Comparison of ENCODE assay signal across 29 cellular contexts in the genomic region with DNA sequence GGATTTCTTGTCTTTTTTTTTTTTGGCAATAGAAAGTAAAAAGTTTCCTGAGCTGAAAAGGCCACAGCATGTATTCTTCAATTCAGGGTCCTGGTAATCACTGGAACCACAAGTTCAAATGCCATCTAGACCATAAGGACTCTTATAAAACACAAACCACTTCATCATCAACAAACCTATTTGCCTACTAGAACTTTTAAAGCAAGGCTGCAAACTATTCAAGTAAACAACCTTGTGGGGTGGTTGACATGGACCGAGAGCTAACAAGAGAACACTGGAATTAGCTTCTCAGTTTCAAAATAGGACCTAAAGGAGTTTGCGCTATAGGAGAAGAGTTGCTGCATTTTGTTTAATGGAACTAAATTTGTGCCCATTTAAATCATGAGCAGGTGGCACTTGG.
"Had no signal": no experiment of that assay in that cellular context is flagged by ENCODE, and none has a peak within 500 bp of the region (broad histone marks: within the 10 kb centered on the region; RNA-seq: fewer than 3 reads in every experiment).

No MANE protein-coding gene starts in this region.

- H3K27me3 Mint-ChIP-seq: activated CD4-positive, alpha-beta memory T cell treated with anti-CD3 and anti-CD28 coated beads for 36 hours; activated CD4-positive, alpha-beta T cell treated with anti-CD3 and anti-CD28 coated beads for 36 hours; activated CD4-positive, alpha-beta T cell treated with anti-CD3 and anti-CD28 coated beads, Interleukin-2, amount 10 ng/mL, durations not matched to agents 24 days and 14 days; activated CD8-positive, alpha-beta memory T cell treated with anti-CD3 and anti-CD28 coated beads, Interleukin-2, amount 10 ng/mL, durations not matched to agents 7 days and 5 days; activated naive CD4-positive, alpha-beta T cell treated with anti-CD3 and anti-CD28 coated beads, Interleukin-2, amount 50 U/mL, for 24 hours; activated naive CD8-positive, alpha-beta T cell treated with anti-CD3 and anti-CD28 coated beads for 36 hours; activated naive CD8-positive, alpha-beta T cell treated with anti-CD3 and anti-CD28 coated beads, Interleukin-2, amount 50 U/mL, for 24 hours had no signal

- H3K4me3 Mint-ChIP-seq: activated CD4-positive, alpha-beta memory T cell treated with anti-CD3 and anti-CD28 coated beads for 36 hours; activated CD4-positive, alpha-beta T cell treated with anti-CD3 and anti-CD28 coated beads for 36 hours; activated CD4-positive, alpha-beta T cell treated with anti-CD3 and anti-CD28 coated beads, Interleukin-2, amount 10 ng/mL, durations not matched to agents 24 days and 14 days; activated CD8-positive, alpha-beta memory T cell treated with anti-CD3 and anti-CD28 coated beads, Interleukin-2, amount 10 ng/mL, durations not matched to agents 7 days and 5 days; activated CD8-positive, alpha-beta T cell treated with anti-CD3 and anti-CD28 coated beads, Interleukin-2, amount 10 ng/mL, durations not matched to agents 7 days and 5 days; activated naive CD4-positive, alpha-beta T cell treated with anti-CD3 and anti-CD28 coated beads for 36 hours; activated naive CD4-positive, alpha-beta T cell treated with anti-CD3 and anti-CD28 coated beads, Interleukin-2, amount 50 U/mL, for 24 hours; activated naive CD8-positive, alpha-beta T cell treated with anti-CD3 and anti-CD28 coated beads for 36 hours; activated naive CD8-positive, alpha-beta T cell treated with anti-CD3 and anti-CD28 coated beads, Interleukin-2, amount 50 U/mL, for 24 hours; activated T-helper 1 cell treated with anti-CD3 and anti-CD28 coated beads, Interleukin-12 subunit alpha, Interleukin-12 subunit beta, Interleukin-2, Interleukin-4 antibody, amounts not matched to agents 30 ng/mL and 10 ng/mL and 1 ng/mL, durations not matched to agents 14 hours and 24 hours and 36 hours had no signal

- H3K36me3 ChIP-seq: adrenal gland, gastroesophageal sphincter had no signal

- H3K27ac Mint-ChIP-seq: activated CD4-positive, alpha-beta memory T cell treated with anti-CD3 and anti-CD28 coated beads for 36 hours; activated CD4-positive, alpha-beta T cell treated with anti-CD3 and anti-CD28 coated beads for 36 hours; activated CD4-positive, alpha-beta T cell treated with anti-CD3 and anti-CD28 coated beads, Interleukin-2, amount 10 ng/mL, durations not matched to agents 24 days and 14 days; activated CD8-positive, alpha-beta memory T cell treated with anti-CD3 and anti-CD28 coated beads, Interleukin-2, amount 10 ng/mL, durations not matched to agents 7 days and 5 days; activated CD8-positive, alpha-beta T cell treated with anti-CD3 and anti-CD28 coated beads, Interleukin-2, amount 10 ng/mL, durations not matched to agents 7 days and 5 days; activated naive CD4-positive, alpha-beta T cell treated with anti-CD3 and anti-CD28 coated beads for 36 hours; activated naive CD4-positive, alpha-beta T cell treated with anti-CD3 and anti-CD28 coated beads, Interleukin-2, amount 50 U/mL, for 24 hours; activated naive CD8-positive, alpha-beta T cell treated with anti-CD3 and anti-CD28 coated beads for 36 hours; activated T-helper 1 cell treated with anti-CD3 and anti-CD28 coated beads, Interleukin-12 subunit alpha, Interleukin-12 subunit beta, Interleukin-2, Interleukin-4 antibody, amounts not matched to agents 30 ng/mL and 10 ng/mL and 1 ng/mL, durations not matched to agents 14 hours and 24 hours and 36 hours; activated T-helper 2 cell treated with anti-CD3 and anti-CD28 coated beads, Interferon-gamma antibody, Interleukin-2, Interleukin-4, amounts not matched to agents 10 μg/mL and 5 μg/mL and 100 μg/mL, durations not matched to agents 14 hours and 24 hours and 36 hours had no signal

- H3K9me3 Mint-ChIP-seq: activated CD4-positive, alpha-beta memory T cell treated with anti-CD3 and anti-CD28 coated beads for 36 hours; activated CD4-positive, alpha-beta T cell treated with anti-CD3 and anti-CD28 coated beads, Interleukin-2, amount 10 ng/mL, durations not matched to agents 24 days and 14 days; activated naive CD4-positive, alpha-beta T cell treated with anti-CD3 and anti-CD28 coated beads for 36 hours; activated naive CD4-positive, alpha-beta T cell treated with anti-CD3 and anti-CD28 coated beads, Interleukin-2, amount 50 U/mL, for 24 hours; activated naive CD8-positive, alpha-beta T cell treated with anti-CD3 and anti-CD28 coated beads for 36 hours; activated naive CD8-positive, alpha-beta T cell treated with anti-CD3 and anti-CD28 coated beads, Interleukin-2, amount 50 U/mL, for 24 hours; activated T-helper 1 cell treated with anti-CD3 and anti-CD28 coated beads, Interleukin-12 subunit alpha, Interleukin-12 subunit beta, Interleukin-2, Interleukin-4 antibody, amounts not matched to agents 30 ng/mL and 10 ng/mL and 1 ng/mL, durations not matched to agents 14 hours and 24 hours and 36 hours; activated T-helper 2 cell treated with anti-CD3 and anti-CD28 coated beads, Interferon-gamma antibody, Interleukin-2, Interleukin-4, amounts not matched to agents 10 μg/mL and 5 μg/mL and 100 μg/mL, durations not matched to agents 14 hours and 24 hours and 36 hours had no signal

- H3K27ac ChIP-seq: adrenal gland, body of pancreas, epithelial cell of prostate had no signal

- H3K9me3 ChIP-seq: adrenal gland, body of pancreas, esophagus squamous epithelium, gastroesophageal sphincter had no signal

- H3K4me3 ChIP-seq: adrenal gland, body of pancreas, esophagus squamous epithelium, gastroesophageal sphincter had no signal

- H3K4me1 Mint-ChIP-seq: activated naive CD4-positive, alpha-beta T cell treated with anti-CD3 and anti-CD28 coated beads, Interleukin-2, amount 50 U/mL, for 24 hours had no signal

- DNase-seq: activated CD4-positive, alpha-beta memory T cell treated with anti-CD3 and anti-CD28 coated beads for 36 hours; activated CD4-positive, alpha-beta T cell treated with anti-CD3 and anti-CD28 coated beads for 36 hours; activated CD4-positive, alpha-beta T cell treated with anti-CD3 and anti-CD28 coated beads, Interleukin-2, amount 10 ng/mL, durations not matched to agents 24 days and 14 days; activated CD4-positive, CD25-positive, alpha-beta regulatory T cell; activated CD4-positive, CD25-positive, alpha-beta regulatory T cell treated with anti-CD3 and anti-CD28 coated beads, Interleukin-2, amount 50 U/mL, for 72 hours; activated CD8-positive, alpha-beta memory T cell treated with anti-CD3 and anti-CD28 coated beads, Interleukin-2, amount 10 ng/mL, durations not matched to agents 7 days and 5 days; activated CD8-positive, alpha-beta memory T cell treated with anti-CD3 and anti-CD28 coated beads, Interleukin-2, amount 50 U/mL, for 4 hours; activated CD8-positive, alpha-beta T cell treated with anti-CD3 and anti-CD28 coated beads, Interleukin-2, amount 10 ng/mL, durations not matched to agents 7 days and 5 days; activated effector memory CD4-positive, alpha-beta T cell treated with anti-CD3 and anti-CD28 coated beads, Interleukin-2, amount 50 U/mL, for 16 hours; activated naive CD4-positive, alpha-beta T cell treated with anti-CD3 and anti-CD28 coated beads for 36 hours; activated naive CD8-positive, alpha-beta T cell treated with anti-CD3 and anti-CD28 coated beads for 36 hours; activated naive CD8-positive, alpha-beta T cell treated with anti-CD3 and anti-CD28 coated beads, Interleukin-2, amount 50 U/mL, for 24 hours; activated T-cell treated with anti-CD3 and anti-CD28 coated beads, Interleukin-2, amount 50 U/mL, for 1 hour; activated T-cell treated with anti-CD3 and anti-CD28 coated beads, Interleukin-2, amount 50 U/mL, for 48 hours; adrenal gland; amygdala; aorta; body of pancreas; cortex of kidney; dermis blood vessel endothelial cell; effector CD8-positive, alpha-beta T cell; esophagus squamous epithelium; foreskin melanocyte; T-helper 2 cell had no signal

- H3K27me3 ChIP-seq: adrenal gland, body of pancreas, esophagus squamous epithelium, gastroesophageal sphincter had no signal

- ATAC-seq: activated CD4-positive, alpha-beta T cell treated with anti-CD3 and anti-CD28 coated beads for 36 hours; activated CD8-positive, alpha-beta memory T cell treated with anti-CD3 and anti-CD28 coated beads, Interleukin-2, amount 10 ng/mL, durations not matched to agents 7 days and 5 days; activated CD8-positive, alpha-beta T cell treated with anti-CD3 and anti-CD28 coated beads, Interleukin-2, amount 10 ng/mL, durations not matched to agents 7 days and 5 days; activated naive CD8-positive, alpha-beta T cell treated with anti-CD3 and anti-CD28 coated beads, Interleukin-2, amount 50 U/mL, for 24 hours; body of pancreas; gastroesophageal sphincter had no signal

- H3K4me1 ChIP-seq: body of pancreas had no signal
